Comparison of ENCODE assay signal across 2 cellular contexts in the genomic region with DNA sequence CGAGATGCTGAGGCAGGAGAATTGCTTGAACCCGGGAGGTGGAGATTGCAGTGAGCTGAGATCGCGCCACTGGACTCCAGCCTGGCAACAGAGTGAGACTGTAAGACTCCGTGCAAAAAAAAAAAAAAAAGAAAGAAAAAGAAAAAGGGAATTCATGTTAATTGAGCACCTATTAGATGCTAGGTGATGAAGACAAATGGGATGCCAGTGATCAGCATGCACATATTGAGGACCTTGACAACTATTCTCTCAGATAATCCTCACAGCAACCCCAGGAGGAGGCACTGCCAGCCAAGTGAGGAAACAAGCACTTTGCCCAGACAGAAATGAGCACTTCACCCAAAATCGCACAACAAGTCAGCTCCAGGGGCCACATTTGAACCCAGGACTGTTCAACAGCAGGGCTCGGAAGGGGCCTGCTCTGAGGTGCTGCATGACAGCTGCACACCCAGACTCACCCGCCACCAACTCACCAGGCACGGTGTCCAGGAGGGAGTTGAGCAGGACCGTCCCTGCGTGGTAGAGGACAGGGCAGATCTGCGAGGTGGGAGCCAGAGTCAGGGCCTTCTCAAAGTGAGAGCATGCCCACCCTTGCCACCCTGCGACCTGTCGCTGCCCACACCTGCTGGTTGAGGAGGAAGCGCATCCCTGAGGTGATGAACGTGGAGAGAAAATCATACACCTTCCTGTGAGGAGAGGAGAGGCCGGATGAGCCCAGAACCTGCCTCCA.
TF ChIP-seq lines count a peak whose summit lies in the region.

No MANE protein-coding gene starts in this region.

TF ChIP-seq in IMR-90, 13 proteins besides CTCF, POLR2A, EP300 and RAD21:
- TF ChIP-seq RFX5 (IDR thresholded peaks at IDR 0.05; ENCODE audit: low read depth, low read length) (no peak), SMC3 (IDR thresholded peaks at IDR 0.05; ENCODE audit: low read depth, low read length) (no peak), BHLHE40 (IDR thresholded peaks at IDR 0.05; ENCODE audit: low read depth, low read length) (no peak), MAZ (IDR thresholded peaks at IDR 0.05; ENCODE audit: borderline replicate concordance, low read depth, low read length) (no peak), ELK1 (IDR thresholded peaks at IDR 0.05; ENCODE audit: borderline replicate concordance, low read depth, low read length) (no peak), MAFK (IDR thresholded peaks at IDR 0.05; ENCODE audit: low read depth, low read length) (no peak), CHD1 (IDR thresholded peaks at IDR 0.05; ENCODE audit: low read depth, low read length) (no peak), CEBPB (IDR thresholded peaks at IDR 0.05; ENCODE audit: low read depth, low read length) (no peak), FOS (IDR thresholded peaks at IDR 0.05; ENCODE audit: low read depth, low read length) (no peak), MXI1 (IDR thresholded peaks at IDR 0.05; ENCODE audit: borderline replicate concordance, low read depth, low read length) (no peak), RCOR1 (IDR thresholded peaks at IDR 0.05; ENCODE audit: insufficient replicate concordance, low read length) (no peak), NFE2L2 (IDR thresholded peaks at IDR 0.05; ENCODE audit: low read depth, low read length) (no peak)
- TF ChIP-seq, protein P1, sequence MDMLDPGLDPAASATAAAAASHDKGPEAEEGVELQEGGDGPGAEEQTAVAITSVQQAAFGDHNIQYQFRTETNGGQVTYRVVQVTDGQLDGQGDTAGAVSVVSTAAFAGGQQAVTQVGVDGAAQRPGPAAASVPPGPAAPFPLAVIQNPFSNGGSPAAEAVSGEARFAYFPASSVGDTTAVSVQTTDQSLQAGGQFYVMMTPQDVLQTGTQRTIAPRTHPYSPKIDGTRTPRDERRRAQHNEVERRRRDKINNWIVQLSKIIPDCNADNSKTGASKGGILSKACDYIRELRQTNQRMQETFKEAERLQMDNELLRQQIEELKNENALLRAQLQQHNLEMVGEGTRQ (IDR thresholded peaks at IDR 0.05; ENCODE audit: low read depth, low read length): no peak
TF ChIP-seq in IMR-90: peak in this region for 0.

TF ChIP-seq in H1, 55 proteins besides CTCF, POLR2A, EP300 and RAD21:
- 0 out of 2 replicates have a peak, but pooled peaks have one; percentile 21 for TF ChIP-seq POLR2AphosphoS5 (IDR thresholded peaks at IDR 0.05; ENCODE audit: low read depth, low read length)
- no peak for TF ChIP-seq CHD2 (IDR thresholded peaks at IDR 0.05; ENCODE audit: low read length)
TF ChIP-seq in H1: peak in this region for 1.
